Comparison of ENCODE assay signal across 1 cellular context in the genomic region with DNA sequence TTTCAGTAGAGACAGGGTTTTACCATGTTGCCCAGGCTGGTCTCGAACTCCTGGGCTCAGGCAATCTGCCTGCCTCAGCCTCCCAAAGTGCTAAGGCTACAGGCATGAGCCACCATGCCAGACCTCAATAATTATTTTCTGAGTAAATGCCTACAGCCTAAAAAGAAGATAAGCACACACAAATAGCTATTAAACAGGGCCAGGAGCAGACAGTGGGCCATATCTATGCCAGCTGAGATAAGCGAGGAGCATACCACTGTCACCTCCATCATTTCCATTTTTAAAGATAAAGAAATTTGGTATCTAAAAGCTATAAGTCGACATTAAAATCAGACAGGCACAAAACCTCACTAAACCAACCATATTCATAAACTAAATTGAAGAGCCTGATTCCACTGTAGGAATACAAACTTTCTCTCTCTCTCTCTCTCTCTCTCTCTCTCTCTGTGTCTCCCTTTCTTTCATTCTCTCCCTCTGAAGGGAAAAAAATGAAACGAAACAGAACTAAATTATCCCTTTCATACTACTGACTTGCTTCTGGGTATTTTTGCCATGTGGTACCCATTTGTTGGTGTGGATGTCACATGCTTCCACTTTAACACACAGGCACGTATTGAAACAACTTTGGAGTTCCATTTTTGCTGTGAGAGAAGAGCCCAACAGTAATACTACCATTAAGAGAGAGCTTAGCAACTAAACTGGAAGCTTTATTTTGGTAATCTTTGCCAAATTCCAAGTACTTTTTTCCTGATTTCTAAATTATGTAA.
A peak's percentile ranks its signal among the peaks of the same experiment; 100 is the strongest.
TF ChIP-seq lines count a peak whose summit lies in the region.

No MANE protein-coding gene starts in this region.

TF ChIP-seq in SK-N-SH, 30 proteins besides CTCF, POLR2A, EP300 and RAD21 (continued from another document):
- TF ChIP-seq FOXJ3 (CRISPR knock-in tag; IDR thresholded peaks at IDR 0.05) = peak; percentile 38; the same call in 1 of the 2 replicates
- TF ChIP-seq CHD2 (IDR thresholded peaks at IDR 0.05; ENCODE audit: low read length, partially characterized antibody) = peak; percentile 38
- TF ChIP-seq ELF1 (IDR thresholded peaks at IDR 0.05) = no peak
- 0 out of 2 replicates have a peak, but pooled peaks have one; percentile 16 for TF ChIP-seq POLR2AphosphoS5 (IDR thresholded peaks at IDR 0.05; ENCODE audit: low read depth, low read length)
